In the genomic region with DNA sequence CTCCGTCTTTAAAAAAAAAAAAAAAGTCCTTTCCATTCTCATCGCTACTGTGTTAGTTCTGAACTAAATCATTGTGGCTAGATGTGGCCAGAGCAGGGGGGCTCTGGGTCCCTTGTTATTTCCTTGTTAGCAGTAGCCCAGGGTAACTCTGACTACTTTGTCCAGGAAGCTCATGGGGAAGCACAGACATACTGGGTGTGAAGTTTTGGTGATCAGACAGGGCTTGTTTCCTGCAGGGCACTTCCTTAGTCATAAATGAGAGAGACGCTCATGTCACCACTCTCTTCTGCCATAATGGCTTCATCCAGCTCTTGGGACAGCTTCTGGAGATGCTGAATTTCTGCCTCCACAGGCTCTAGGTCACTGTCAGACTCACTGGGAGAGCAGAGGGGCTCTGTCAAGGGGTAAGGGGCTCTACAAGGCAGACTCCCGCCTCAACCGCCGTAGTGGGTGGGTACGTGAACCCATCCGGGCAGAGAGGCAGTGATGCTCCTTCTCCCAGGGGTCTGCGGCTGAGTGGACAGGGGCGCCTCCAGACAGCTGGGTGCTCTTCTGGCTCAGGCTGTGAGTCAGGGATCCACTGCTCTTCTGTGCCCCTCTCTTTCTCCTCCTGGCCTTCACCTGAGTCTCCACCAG, we compare ENCODE assay signal across 1 cellular context.
TF ChIP-seq lines count a peak whose summit lies in the region.

No MANE protein-coding gene starts in this region.

TF ChIP-seq in SK-N-SH treated with all-trans-retinoic acid at 6 μM for 48 hours, 23 proteins besides CTCF, POLR2A, EP300 and RAD21 (continued from another document):
- TF ChIP-seq POU6F1 (CRISPR knock-in tag; IDR thresholded peaks at IDR 0.05; ENCODE audit: borderline replicate concordance, low read depth) (no peak), SNAI2 (CRISPR knock-in tag; IDR thresholded peaks at IDR 0.05) (no peak), ZFP30 (CRISPR knock-in tag; IDR thresholded peaks at IDR 0.05) (no peak), ZFP3 (CRISPR knock-in tag; IDR thresholded peaks at IDR 0.05) (no peak)
